ENCODE assay signal across 10 cellular contexts in genomic region chr5:32506251-32506661, GRCh38.
DNase-seq lines count a peak whose midpoint lies in the region; ATAC-seq and TF ChIP-seq lines count a peak whose summit lies in the region.
"Had no signal": no experiment of that assay in that cellular context is flagged by ENCODE, and none has a peak within 500 bp of the region (broad histone marks: within the 10 kb centered on the region; RNA-seq: fewer than 3 reads in every experiment).

No MANE protein-coding gene starts in this region.

- 14% methylated on average over 1 of the region's 2 CpGs for WGBS in mammary epithelial cell (ENCODE audit: low coverage, missing lambda C conversion rate)
- WGBS in mesodermal cell (ENCODE audit: insufficient coverage in 2 of 2), 2 experiments: 50 to 59% methylated on average over 2 of the region's 2 CpGs

- no peak overlapping the region for H3K4me3 ChIP-seq in mammary epithelial cell (replicated peaks in 1 of 3; ENCODE audit: insufficient read depth in 1 of 3, low read depth in 2 of 3, low read length in 3 of 3)
- no peak overlapping the region for H3K4me3 ChIP-seq in mesodermal cell (ENCODE audit: extremely low read depth, insufficient read depth, low read length, poor library complexity, severe bottlenecking)

- peak overlapping the region; percentile 18 for H3K27ac ChIP-seq in mammary epithelial cell (ENCODE audit: insufficient read depth, low read depth, low read length)
- peak overlapping the region; percentile 36 for H3K27ac ChIP-seq in mesodermal cell (ENCODE audit: low read depth, low read length, severe bottlenecking)

- peak overlapping the region; percentile 46 for H3K4me2 ChIP-seq in mammary epithelial cell (ENCODE audit: insufficient read depth, low read depth, low read length)

- no peak overlapping the region for H3K27ac Mint-ChIP-seq in Calu3 (ENCODE audit: unreplicated experiment)

- ATAC-seq in Right ventricle myocardium inferior: peak; percentile 66
- ATAC-seq in GM19463 (IDR thresholded peaks at IDR 0.05; ENCODE audit: unreplicated experiment): no peak
- no peak for ATAC-seq in HG02763 (IDR thresholded peaks at IDR 0.05; ENCODE audit: unreplicated experiment)

- no peaks in the 10 kb centered on the region for H4K20me1 ChIP-seq in mammary epithelial cell (ENCODE audit: insufficient read depth, low read length)

- no peaks in the 10 kb centered on the region for H3K79me2 ChIP-seq in mammary epithelial cell (ENCODE audit: insufficient read depth, low read length)

- peak overlapping the region; percentile 61 for H2AFZ ChIP-seq in mammary epithelial cell (ENCODE audit: low read depth, low read length)

- dilution Hi-C loops in mammary epithelial cell (cut with HindIII; ENCODE audit: low sequenced_read_pairs): no loop called here

- peak; percentile 75 for DNase-seq in Right ventricle myocardium inferior (ENCODE audit: missing footprints)
- DNase-seq in cardiac septum (ENCODE audit: low spot score): no peak
- DNase-seq in mammary epithelial cell: no peak
- no peak for DNase-seq in D341Med (ENCODE audit: low spot score)
- no peak for DNase-seq in Calu3
- DNase-seq: H7, SW 1271 had no signal

- H3K9me3 ChIP-seq in mammary epithelial cell (replicated peaks; ENCODE audit: insufficient read depth, low read length) (no peaks in the 10 kb centered on the region), mesodermal cell (ENCODE audit: control insufficient read depth, low read length) (peaks cover 3% of the 10 kb centered on the region)

- intact Hi-C loops in Right ventricle myocardium inferior (cut with DNase I) (no loop called here), cardiac septum (cut with DNase I) (no loop called here), mammary epithelial cell (cut with micrococcal nuclease) (loop anchor here (10.0 kb wide), 1 partner anchor 679 kb away; no protein-coding TSS in a partner anchor), Calu3 (cut with micrococcal nuclease; ENCODE audit: unreplicated experiment) (no loop called here)

- in situ Hi-C loops in mammary epithelial cell (cut with MboI; ENCODE audit: low sequenced_read_pairs in 2 of 2): no loop called here

- BruUV-seq in mammary epithelial cell (replicated peaks; lab: Mats Ljungman, UMichigan): no TSS peak
- no TSS peak for BruUV-seq in Calu3 (replicated peaks; lab: Mats Ljungman, UMichigan)

- no peak overlapping the region for H3K4me3 Mint-ChIP-seq in Calu3 (ENCODE audit: low read depth, unreplicated experiment)

- CTCF ChIA-PET in mammary epithelial cell (lab: Charles Lee; ENCODE audit: low non-redundant PET) (no interaction called here), Calu3 (lab: Charles Lee) (no interaction called here)

- H3K36me3 ChIP-seq in mammary epithelial cell (ENCODE audit: insufficient read depth, low read length) (no peaks in the 10 kb centered on the region), mesodermal cell (ENCODE audit: control insufficient read depth, insufficient read depth, low read length) (no peaks in the 10 kb centered on the region)

- H3K4me1 Mint-ChIP-seq in Calu3 (ENCODE audit: low read depth, unreplicated experiment): no peaks in the 10 kb centered on the region

- no peak overlapping the region for H3K9ac ChIP-seq in mammary epithelial cell (ENCODE audit: insufficient read depth, low read length)

- no peaks in the 10 kb centered on the region for H3K27me3 ChIP-seq in mammary epithelial cell (ENCODE audit: insufficient read depth, low read length)

- no peaks in the 10 kb centered on the region for H3K36me3 Mint-ChIP-seq in Calu3 (ENCODE audit: insufficient read depth, unreplicated experiment)

- no peaks in the 10 kb centered on the region for H3K9me3 Mint-ChIP-seq in Calu3 (ENCODE audit: low read depth, unreplicated experiment)

- peaks cover 85% of the 10 kb centered on the region for H3K27me3 Mint-ChIP-seq in Calu3 (ENCODE audit: unreplicated experiment)

- TF ChIP-seq CTCF in mammary epithelial cell (conservative IDR thresholded peaks at IDR 0.05 in 1 of 2, IDR thresholded peaks at IDR 0.05 in 1 of 2; ENCODE audit: extremely low read depth in 1 of 2, insufficient read depth in 1 of 2, low read depth in 1 of 2, low read length in 2 of 2): no peak
- TF ChIP-seq CTCF in Calu3 (IDR thresholded peaks at IDR 0.05; ENCODE audit: unreplicated experiment): no peak

- peaks cover 33% of the 10 kb centered on the region for H3K4me1 ChIP-seq in mammary epithelial cell (ENCODE audit: insufficient read depth, low read length)
- H3K4me1 ChIP-seq in mesodermal cell (ENCODE audit: control insufficient read depth, insufficient read depth, low read length, poor library complexity, severe bottlenecking): peaks cover 23% of the 10 kb centered on the region
